Comparison of ENCODE assay signal across 8 cellular contexts in genomic region chr2:143686585-143687164, GRCh38.
DNase-seq lines count a peak whose midpoint lies in the region; ATAC-seq and TF ChIP-seq lines count a peak whose summit lies in the region.

No MANE protein-coding gene starts in this region.

- peak; percentile 6 for DNase-seq in Caki2 (ENCODE audit: low read depth)
- DNase-seq in OCI-LY7 (ENCODE audit: low spot score): peak; percentile 41
- DNase-seq in esophagus muscularis mucosa (ENCODE audit: extremely low spot score): no peak
- DNase-seq in pons (ENCODE audit: low spot score): peak; percentile 70
- no peak for DNase-seq in activated CD4-positive, alpha-beta T cell treated with anti-CD3 and anti-CD28 coated beads for 48 hours
- DNase-seq in substantia nigra (lab: John Stamatoyannopoulos, UW): no peak

- H3K27ac ChIP-seq in OCI-LY7 (ENCODE audit: low read depth, low read length, poor library complexity, severe bottlenecking) (no peak overlapping the region), esophagus muscularis mucosa (replicated peaks in 1 of 4) (no peak overlapping the region), substantia nigra (ENCODE audit: low read depth, low read length, poor library complexity, severe bottlenecking) (no peak overlapping the region)

- CTCF ChIA-PET in OCI-LY7 (lab: Charles Lee; ENCODE audit: unreplicated experiment): no interaction called here

- ATAC-seq in GM21526 (IDR thresholded peaks at IDR 0.05; ENCODE audit: low FRiP score, unreplicated experiment): peak; percentile 66
- no peak for ATAC-seq in HG02884 (IDR thresholded peaks at IDR 0.05; ENCODE audit: unreplicated experiment)

- H3K9me2 ChIP-seq in OCI-LY7 (ENCODE audit: insufficient read depth, low read length): no peaks in the 10 kb centered on the region

- no peak for TF ChIP-seq POLR2A in esophagus muscularis mucosa (IDR thresholded peaks at IDR 0.05; ENCODE audit: low read depth)

- H3K79me2 ChIP-seq in OCI-LY7 (ENCODE audit: insufficient read depth, low read depth, low read length): no peaks in the 10 kb centered on the region

- no peaks in the 10 kb centered on the region for H3K36me3 ChIP-seq in OCI-LY7 (ENCODE audit: insufficient read depth, low read length)
- no peaks in the 10 kb centered on the region for H3K36me3 ChIP-seq in esophagus muscularis mucosa

- intact Hi-C loops in OCI-LY7 (cut with micrococcal nuclease; ENCODE audit: unreplicated experiment) (no loop called here), esophagus muscularis mucosa (cut with DNase I) (no loop called here)

- TF ChIP-seq CTCF in OCI-LY7 (conservative IDR thresholded peaks at IDR 0.05; ENCODE audit: low read length) (peak; percentile 78), esophagus muscularis mucosa (IDR thresholded peaks at IDR 0.05) (peak; percentile 38 to 52 (median 38))

- H2AFZ ChIP-seq in OCI-LY7 (ENCODE audit: low read length): no peak overlapping the region

- H3K4me1 ChIP-seq in OCI-LY7 (ENCODE audit: insufficient read depth, low read length, poor library complexity, severe bottlenecking): no peaks in the 10 kb centered on the region
- H3K4me1 ChIP-seq in esophagus muscularis mucosa: peaks cover 0 to 14% (median 7%) of the 10 kb centered on the region in 4 donors

- no TSS peak for BruUV-seq in OCI-LY7 (replicated peaks; lab: Mats Ljungman, UMichigan)

- POLR2A ChIA-PET in OCI-LY7 (lab: Charles Lee): no interaction called here

- no peak for TF ChIP-seq EP300 in esophagus muscularis mucosa (IDR thresholded peaks at IDR 0.05)

- in situ Hi-C loops in Caki2 (cut with HindIII; ENCODE audit: low pct_unique_long_range_greater_than_20kb, low sequenced_read_pairs): no loop called here

- no peaks in the 10 kb centered on the region for H4K20me1 ChIP-seq in OCI-LY7 (ENCODE audit: insufficient read depth, low read length)

- H3K9me3 ChIP-seq in OCI-LY7 (ENCODE audit: low read length): no peaks in the 10 kb centered on the region
- H3K9me3 ChIP-seq in esophagus muscularis mucosa: no peaks in the 10 kb centered on the region

- WGBS in esophagus muscularis mucosa: 71% methylated on average over 5 of the region's 5 CpGs

- no peak overlapping the region for H3K4me3 ChIP-seq in OCI-LY7 (ENCODE audit: low read depth, low read length, poor library complexity, severe bottlenecking)
- H3K4me3 ChIP-seq in esophagus muscularis mucosa: no peak overlapping the region

- H3K4me2 ChIP-seq in OCI-LY7 (ENCODE audit: low read length): no peak overlapping the region

- no peaks in the 10 kb centered on the region for H3K27me3 ChIP-seq in esophagus muscularis mucosa

Comparison
In these comparisons a context has a peak if more than half of its experiments do, and no peak if none do; other contexts are left out.
1. DNase-seq: peak in Caki2 (single experiment), OCI-LY7 (single experiment) and pons (single experiment); none in esophagus muscularis mucosa (single experiment), activated CD4-positive, alpha-beta T cell treated with anti-CD3 and anti-CD28 coated beads for 48 hours (single experiment) and substantia nigra (0 of 49).